ENCODE assay signal across 4 cellular contexts in the genomic region with DNA sequence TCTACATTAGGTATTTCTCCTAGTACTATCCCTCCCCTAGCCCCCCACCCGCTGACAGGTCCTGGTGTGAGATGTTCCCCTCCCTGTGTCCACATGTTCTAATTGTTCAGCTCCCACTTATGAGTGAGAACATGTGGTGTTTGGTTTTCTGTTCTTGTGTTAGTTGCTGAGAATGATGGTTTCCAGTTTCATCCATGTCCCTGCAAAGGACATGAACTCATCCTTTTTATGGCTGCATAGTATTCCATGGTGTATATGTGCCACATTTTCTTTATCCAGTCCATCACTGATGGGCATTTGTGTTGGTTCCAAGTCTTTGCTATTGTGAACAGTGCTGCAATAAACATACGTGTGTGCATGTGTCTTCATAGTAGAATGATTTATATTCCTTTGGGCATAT. TPM values are rescaled to one million over a fixed set of nuclear protein-coding genes. Genes with fewer than 3 reads are reported as not detected.
"Had no signal": no experiment of that assay in that cellular context is flagged by ENCODE, and none has a peak within 500 bp of the region (broad histone marks: within the 10 kb centered on the region; RNA-seq: fewer than 3 reads in every experiment).

No MANE protein-coding gene starts in this region.

RNA-seq across cellular contexts. Expression of a gene that starts 26.0 kb away (rescaled TPM):
- total RNA-seq: natural killer cell treated with Interleukin-12 subunit alpha and Interleukin-12 subunit beta and Interleukin-15 and Interleukin-18, amount 100 ng/mL, for 72 hours; osteocyte; pulmonary artery endothelial cell; smooth muscle cell had no signal
- polyA plus RNA-seq: smooth muscle cell had no signal
